17 cellular contexts compared by ENCODE assay signal in genomic region chr4:61408163-61408562, GRCh38.
A peak's percentile ranks its signal among the peaks of the same experiment; 100 is the strongest.
DNase-seq lines count a peak whose midpoint lies in the region; ATAC-seq and TF ChIP-seq lines count a peak whose summit lies in the region.
"Had no signal": no experiment of that assay in that cellular context is flagged by ENCODE, and none has a peak within 500 bp of the region (broad histone marks: within the 10 kb centered on the region; RNA-seq: fewer than 3 reads in every experiment).

No MANE protein-coding gene starts in this region.

- no peak overlapping the region for H3K4me3 ChIP-seq in neuronal stem cell (ENCODE audit: low read length in 2 of 2)
- H3K4me3 ChIP-seq: PC-9, SJSA1 had no signal

- TF ChIP-seq CTCF in H9 (conservative IDR thresholded peaks at IDR 0.05) (no peak), glutamatergic neuron (IDR thresholded peaks at IDR 0.05; ENCODE audit: partially characterized antibody, unreplicated experiment) (no peak)

- H3K4me3 Mint-ChIP-seq in H9, result peak overlapping the region in 1 of 2 experiments; percentile 10; a peak in 2 of 5 replicates
- peak overlapping the region; percentile 78 for H3K4me3 Mint-ChIP-seq in glutamatergic neuron (ENCODE audit: unreplicated experiment)
- H3K4me3 Mint-ChIP-seq: HFFc6 had no signal

- H3K36me3 Mint-ChIP-seq in H9 (ENCODE audit: insufficient read depth in 1 of 3, low read depth in 3 of 3) (no peaks in the 10 kb centered on the region), glutamatergic neuron (ENCODE audit: unreplicated experiment) (no peaks in the 10 kb centered on the region)

- peaks cover 3% of the 10 kb centered on the region; the same call in 1 of the 2 replicates for H3K4me1 ChIP-seq in H9 (ENCODE audit: insufficient read depth, low read length)
- H3K4me1 ChIP-seq in neuronal stem cell (ENCODE audit: control insufficient read depth in 2 of 2, insufficient read depth in 1 of 2, low read depth in 1 of 2, low read length in 2 of 2), result peaks cover 0 to 11% of the 10 kb centered on the region in 2 donors
- H3K4me1 ChIP-seq: SJSA1 had no signal

- H3K27ac ChIP-seq in H9 (ENCODE audit: insufficient read length, low read depth, low read length), result no peak overlapping the region
- H3K27ac ChIP-seq in neuronal stem cell (replicated peaks; ENCODE audit: low read length), result no peak overlapping the region
- H3K27ac ChIP-seq: C4-2B, HL-60, PC-9, SJSA1 had no signal

- no peak overlapping the region for H4K91ac ChIP-seq in H9 (ENCODE audit: insufficient read length, low read depth, low read length)
- no peak overlapping the region for H4K91ac ChIP-seq in neuronal stem cell (ENCODE audit: low read depth, low read length, poor library complexity)

- H2BK12ac ChIP-seq in H9 (ENCODE audit: insufficient read length, low read depth, low read length) (no peak overlapping the region), neuronal stem cell (ENCODE audit: low read length) (no peak overlapping the region)

- no peak overlapping the region for H2BK20ac ChIP-seq in H9 (ENCODE audit: low read depth, low read length, poor library complexity, severe bottlenecking)

- H3K9ac ChIP-seq in H9 (ENCODE audit: extremely low read depth, insufficient read length, low read length) (no peak overlapping the region), neuronal stem cell (ENCODE audit: low read depth, low read length, poor library complexity) (no peak overlapping the region)

- no peak overlapping the region for H2BK5ac ChIP-seq in H9 (ENCODE audit: insufficient read length, low read length)
- no peak overlapping the region for H2BK5ac ChIP-seq in neuronal stem cell (ENCODE audit: low read length)

- H3K23ac ChIP-seq in H9 (ENCODE audit: insufficient read length, low read depth, low read length) (no peak overlapping the region), neuronal stem cell (ENCODE audit: low read depth, low read length, poor library complexity) (no peak overlapping the region)

- H3K27ac Mint-ChIP-seq in H9, result peak overlapping the region in 2 of 3 experiments; percentile 46 to 97; a peak in 5 of 7 replicates
- peak overlapping the region; percentile 90 for H3K27ac Mint-ChIP-seq in glutamatergic neuron (ENCODE audit: unreplicated experiment)
- H3K27ac Mint-ChIP-seq: HFFc6 had no signal

- H3K36me3 ChIP-seq in neuronal stem cell (replicated peaks in 1 of 2; ENCODE audit: control insufficient read depth in 2 of 2, insufficient read depth in 2 of 2, low read length in 2 of 2), result no peaks in the 10 kb centered on the region
- H3K36me3 ChIP-seq: SJSA1 had no signal

- no peaks in the 10 kb centered on the region for H4K20me1 ChIP-seq in H9 (ENCODE audit: control insufficient read depth, insufficient read depth, insufficient read length)

- no peak overlapping the region for H3K18ac ChIP-seq in H9 (ENCODE audit: insufficient read length, low read depth, low read length)
- no peak overlapping the region for H3K18ac ChIP-seq in neuronal stem cell (ENCODE audit: low read length)

- H4K8ac ChIP-seq in H9 (replicated peaks; ENCODE audit: insufficient read length, low read depth, low read length), result no peak overlapping the region
- no peak overlapping the region for H4K8ac ChIP-seq in neuronal stem cell (ENCODE audit: low read depth, low read length)

- H3K9me3 Mint-ChIP-seq in H9 (no peaks in the 10 kb centered on the region), glutamatergic neuron (ENCODE audit: unreplicated experiment) (peaks cover 3% of the 10 kb centered on the region)

- ATAC-seq in HG03457 (IDR thresholded peaks at IDR 0.05; ENCODE audit: unreplicated experiment) (no peak), GM21381 (IDR thresholded peaks at IDR 0.05; ENCODE audit: unreplicated experiment) (no peak)

- H3K9me3 ChIP-seq in H9 (ENCODE audit: control insufficient read depth, low read depth, low read length) (no peaks in the 10 kb centered on the region), neuronal stem cell (replicated peaks in 1 of 2; ENCODE audit: control insufficient read depth in 2 of 2, insufficient read depth in 1 of 2, low read depth in 1 of 2, low read length in 2 of 2) (no peaks in the 10 kb centered on the region)
- H3K9me3 ChIP-seq: SJSA1 had no signal

- no CpG with 5 or more reads among the region's 2 CpGs for WGBS in H9 (ENCODE audit: extremely low coverage, insufficient read length, low lambda C conversion rate)
- no CpG with 5 or more reads among the region's 2 CpGs for WGBS in neuronal stem cell (ENCODE audit: extremely low coverage in 2 of 2, insufficient read length in 2 of 2, insufficient replicate concordance in 1 of 2), 2 donors

- H3K79me2 ChIP-seq in H9 (ENCODE audit: insufficient read depth, low read length), result no peaks in the 10 kb centered on the region

- no peaks in the 10 kb centered on the region for H3K27me3 Mint-ChIP-seq in H9 (ENCODE audit: low read depth)
- H3K27me3 Mint-ChIP-seq in glutamatergic neuron (ENCODE audit: unreplicated experiment), result no peaks in the 10 kb centered on the region

- H3K4me2 ChIP-seq in H9 (ENCODE audit: insufficient read depth, insufficient read length, low read length) (no peak overlapping the region), neuronal stem cell (ENCODE audit: insufficient read depth, low read length, poor library complexity, severe bottlenecking) (no peak overlapping the region)
- H3K4me2 ChIP-seq: PC-9 had no signal

- H2BK15ac ChIP-seq in H9 (ENCODE audit: low read depth, low read length), result no peak overlapping the region
- H2BK15ac ChIP-seq in neuronal stem cell (ENCODE audit: low read length), result no peak overlapping the region

- no peak overlapping the region for H4K5ac ChIP-seq in H9 (ENCODE audit: insufficient read length, low read depth, low read length)

- no peak overlapping the region for H2BK120ac ChIP-seq in H9 (ENCODE audit: low read depth, low read length, poor library complexity, severe bottlenecking)
- no peak overlapping the region for H2BK120ac ChIP-seq in neuronal stem cell (ENCODE audit: low read depth, low read length)

- no peak overlapping the region for H3T11ph ChIP-seq in H9 (ENCODE audit: low read length)

- peaks cover 9 to 12% of the 10 kb centered on the region in 2 experiments for H3K4me1 Mint-ChIP-seq in H9
- peaks cover 26% of the 10 kb centered on the region for H3K4me1 Mint-ChIP-seq in glutamatergic neuron (ENCODE audit: low read depth, unreplicated experiment)

- H3K14ac ChIP-seq in H9 (ENCODE audit: insufficient read depth, low read length) (no peak overlapping the region), neuronal stem cell (ENCODE audit: low read length) (no peak overlapping the region)

- H3K56ac ChIP-seq in H9 (ENCODE audit: insufficient read length, low read depth, low read length), result no peak overlapping the region

- no peaks in the 10 kb centered on the region for H3K23me2 ChIP-seq in H9 (ENCODE audit: insufficient read length, low read depth, low read length, poor library complexity, severe bottlenecking)

- H3K79me1 ChIP-seq in H9 (ENCODE audit: insufficient read depth, low read depth, low read length, poor library complexity, severe bottlenecking), result no peaks in the 10 kb centered on the region
- H3K79me1 ChIP-seq in neuronal stem cell (ENCODE audit: low read depth, low read length), result no peaks in the 10 kb centered on the region

- DNase-seq in H9, result no peak
- DNase-seq in NCI-H69 (lab: John Stamatoyannopoulos, UW), result peak; percentile 53
- DNase-seq in glutamatergic neuron, result no peak
- DNase-seq in neuronal stem cell (ENCODE audit: low spot score), result peak; percentile 32
- DNase-seq in NCI-H2227 (lab: John Stamatoyannopoulos, UW; ENCODE audit: unreplicated experiment), result no peak
- DNase-seq: GDM1, HFFc6, KBM-7, NCI-H1694, NCI-H446, NCI-H526 treated with DMSO at 0.1 percent for 48 hours, PC-9 had no signal

- H3K27me3 ChIP-seq in H9 (ENCODE audit: insufficient read depth, low read length), result no peaks in the 10 kb centered on the region
- H3K27me3 ChIP-seq in neuronal stem cell (ENCODE audit: control insufficient read depth in 3 of 3, insufficient read depth in 3 of 3, low read depth in 1 of 3, low read length in 3 of 3), result no peaks in the 10 kb centered on the region
- H3K27me3 ChIP-seq: SJSA1 had no signal

- no peak overlapping the region for H3K4ac ChIP-seq in H9 (ENCODE audit: low read depth, low read length)
- H3K4ac ChIP-seq in neuronal stem cell (ENCODE audit: low read length), result no peak overlapping the region

- no peak overlapping the region for H2AFZ ChIP-seq in H9 (ENCODE audit: low read length)
- no peak overlapping the region for H2AFZ ChIP-seq in neuronal stem cell (ENCODE audit: low read length)
- H2AFZ ChIP-seq: PC-9 had no signal

- no peak overlapping the region for H2AK5ac ChIP-seq in H9 (ENCODE audit: insufficient read length, low read length)
- no peak overlapping the region for H2AK5ac ChIP-seq in neuronal stem cell (ENCODE audit: low read depth, low read length)

Comparison
In these comparisons a context has a peak if more than half of its experiments do, and no peak if none do; other contexts are left out.
1. DNase-seq: peak in NCI-H69 (single experiment) and neuronal stem cell (single experiment); none in H9 (single experiment), glutamatergic neuron (single experiment) and NCI-H2227 (single experiment).